In genomic region chr19:36207605-36208252, GRCh38 we compare ENCODE assay signal across 1 cellular context.
TF ChIP-seq lines count a peak whose summit lies in the region.

No MANE protein-coding gene starts in this region.

TF ChIP-seq in endothelial cell of umbilical vein, 7 proteins besides CTCF, POLR2A, EP300 and RAD21 (continued from another document):
- TF ChIP-seq EZH2 (IDR thresholded peaks at IDR 0.05; ENCODE audit: borderline replicate concordance, low read depth, low read length, severe bottlenecking) = no peak
- no peak for TF ChIP-seq MAX (IDR thresholded peaks at IDR 0.05; ENCODE audit: insufficient read depth, insufficient read length)
- TF ChIP-seq MYC (IDR thresholded peaks at IDR 0.05; ENCODE audit: low read depth, low read length) = no peak
- TF ChIP-seq POLR2AphosphoS5 (IDR thresholded peaks at IDR 0.05; ENCODE audit: insufficient read depth, low read depth, low read length) = no peak
- TF ChIP-seq JUN (IDR thresholded peaks at IDR 0.05; ENCODE audit: borderline replicate concordance, insufficient read depth, insufficient read length, low read depth) = no peak
- TF ChIP-seq FOS (IDR thresholded peaks at IDR 0.05; ENCODE audit: borderline replicate concordance, insufficient read depth, low read length) = no peak
